23 cellular contexts compared by ENCODE assay signal in the genomic region with DNA sequence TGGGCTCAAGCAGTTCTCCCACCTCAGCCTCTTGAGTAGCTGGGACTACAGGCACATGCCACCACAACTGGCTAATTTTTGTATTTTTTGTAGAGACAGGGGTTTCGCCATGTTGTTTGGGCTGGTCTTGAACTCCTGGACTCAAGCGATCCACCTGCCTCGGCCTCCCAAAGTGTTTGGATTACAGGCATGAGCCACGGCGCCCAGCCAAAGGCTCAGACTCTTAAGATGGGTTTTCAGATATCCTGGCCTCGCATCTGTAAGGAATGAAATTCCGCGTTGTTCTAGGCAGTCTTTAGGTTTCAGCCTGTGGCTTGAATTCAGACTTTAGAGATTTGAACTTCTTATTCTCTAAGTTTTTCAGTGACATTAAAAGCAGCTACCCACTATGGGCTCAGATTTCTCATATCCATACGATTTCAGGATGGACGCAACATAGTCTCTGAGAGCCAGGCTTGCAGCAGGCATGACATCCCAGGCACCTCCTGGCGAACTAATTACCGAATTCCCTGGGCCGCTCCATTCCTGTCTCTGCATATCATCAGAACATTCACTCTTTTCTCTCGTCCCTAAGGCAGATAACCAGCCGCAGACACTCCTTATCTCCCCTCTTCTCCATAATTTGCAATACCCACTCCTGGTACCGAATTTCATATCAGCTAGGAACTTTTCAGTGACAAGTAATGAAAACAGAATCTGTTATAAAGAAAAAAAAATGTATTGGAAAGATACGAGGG.
"Had no signal": no experiment of that assay in that cellular context is flagged by ENCODE, and none has a peak within 500 bp of the region (broad histone marks: within the 10 kb centered on the region; RNA-seq: fewer than 3 reads in every experiment).

No MANE protein-coding gene starts in this region.

- H3K27me3 Mint-ChIP-seq: activated naive CD8-positive, alpha-beta T cell treated with anti-CD3 and anti-CD28 coated beads for 36 hours; activated T-helper 17 cell treated with anti-CD3 and anti-CD28 coated beads, Interleukin-2, amount 50 U/mL, for 72 hours; naive thymus-derived CD4-positive, alpha-beta T cell; stimulated activated naive CD8-positive, alpha-beta T cell treated with anti-CD3 and anti-CD28 coated beads, Interleukin-15, Interleukin-2, amounts not matched to agents 100 ng/mL and 50 ng/mL, for 24 hours had no signal

- H3K9me3 Mint-ChIP-seq: activated naive CD8-positive, alpha-beta T cell treated with anti-CD3 and anti-CD28 coated beads for 36 hours; activated T-helper 17 cell treated with anti-CD3 and anti-CD28 coated beads, Interleukin-2, amount 50 U/mL, for 72 hours; stimulated activated naive CD8-positive, alpha-beta T cell treated with anti-CD3 and anti-CD28 coated beads, Interleukin-15, Interleukin-2, amounts not matched to agents 100 ng/mL and 50 ng/mL, for 24 hours; T-cell had no signal

- DNase-seq: activated CD4-positive, alpha-beta T cell treated with anti-CD3 and anti-CD28 coated beads for 1 hour; activated CD4-positive, alpha-beta T cell treated with anti-CD3 and anti-CD28 coated beads, Interleukin-2, amount 50 U/mL, for 1 hour; activated CD8-positive, alpha-beta T cell treated with anti-CD3 and anti-CD28 coated beads, Interleukin-2, amount 10 ng/mL, durations not matched to agents 7 days and 5 days; activated naive CD4-positive, alpha-beta T cell; activated naive CD8-positive, alpha-beta T cell treated with anti-CD3 and anti-CD28 coated beads for 36 hours; amniotic stem cell; cerebellar nuclear complex; cortex of kidney; heart left ventricle; left cardiac atrium; naive thymus-derived CD4-positive, alpha-beta T cell; ovary; right cardiac atrium; stimulated activated CD4-positive, alpha-beta T cell treated with anti-CD3 and anti-CD28 coated beads, Interleukin-12 subunit alpha, Interleukin-12 subunit beta, amount 100 ng/mL, for 4 hours; T-cell had no signal

- H3K27ac Mint-ChIP-seq: activated CD8-positive, alpha-beta T cell treated with anti-CD3 and anti-CD28 coated beads, Interleukin-2, amount 10 ng/mL, durations not matched to agents 7 days and 5 days; activated naive CD8-positive, alpha-beta T cell treated with anti-CD3 and anti-CD28 coated beads for 36 hours; activated T-helper 17 cell treated with anti-CD3 and anti-CD28 coated beads, Interleukin-2, amount 50 U/mL, for 72 hours; naive thymus-derived CD4-positive, alpha-beta T cell; stimulated activated naive CD8-positive, alpha-beta T cell treated with anti-CD3 and anti-CD28 coated beads, Interleukin-15, Interleukin-2, amounts not matched to agents 100 ng/mL and 50 ng/mL, for 24 hours; T-cell had no signal

- H3K27me3 ChIP-seq: heart left ventricle, neutrophil, ovary, suprapubic skin had no signal

- H3K4me3 ChIP-seq: gastroesophageal sphincter, heart left ventricle, lung, ovary, suprapubic skin, tibial nerve had no signal

- H3K9me3 ChIP-seq: gastroesophageal sphincter, heart left ventricle, neutrophil, ovary, suprapubic skin, tibial nerve had no signal

- H3K27ac ChIP-seq: epithelial cell of prostate, neutrophil, suprapubic skin, tibial nerve had no signal

- H3K4me3 Mint-ChIP-seq: activated CD8-positive, alpha-beta T cell treated with anti-CD3 and anti-CD28 coated beads, Interleukin-2, amount 10 ng/mL, durations not matched to agents 7 days and 5 days; activated naive CD8-positive, alpha-beta T cell treated with anti-CD3 and anti-CD28 coated beads for 36 hours; activated T-helper 17 cell treated with anti-CD3 and anti-CD28 coated beads, Interleukin-2, amount 50 U/mL, for 72 hours; naive thymus-derived CD4-positive, alpha-beta T cell; stimulated activated naive CD8-positive, alpha-beta T cell treated with anti-CD3 and anti-CD28 coated beads, Interleukin-15, Interleukin-2, amounts not matched to agents 100 ng/mL and 50 ng/mL, for 24 hours; T-cell had no signal

- H3K36me3 ChIP-seq: neutrophil, ovary, tibial nerve had no signal

- H3K36me3 Mint-ChIP-seq: naive thymus-derived CD4-positive, alpha-beta T cell; T-cell had no signal

- ATAC-seq: activated CD8-positive, alpha-beta T cell treated with anti-CD3 and anti-CD28 coated beads, Interleukin-2, amount 10 ng/mL, durations not matched to agents 7 days and 5 days; activated T-helper 17 cell treated with anti-CD3 and anti-CD28 coated beads, Interleukin-2, amount 50 U/mL, for 72 hours; gastroesophageal sphincter; heart left ventricle; left cardiac atrium; naive thymus-derived CD4-positive, alpha-beta T cell; right cardiac atrium; T-cell had no signal
